ENCODE assay signal across 6 cellular contexts in the genomic region with DNA sequence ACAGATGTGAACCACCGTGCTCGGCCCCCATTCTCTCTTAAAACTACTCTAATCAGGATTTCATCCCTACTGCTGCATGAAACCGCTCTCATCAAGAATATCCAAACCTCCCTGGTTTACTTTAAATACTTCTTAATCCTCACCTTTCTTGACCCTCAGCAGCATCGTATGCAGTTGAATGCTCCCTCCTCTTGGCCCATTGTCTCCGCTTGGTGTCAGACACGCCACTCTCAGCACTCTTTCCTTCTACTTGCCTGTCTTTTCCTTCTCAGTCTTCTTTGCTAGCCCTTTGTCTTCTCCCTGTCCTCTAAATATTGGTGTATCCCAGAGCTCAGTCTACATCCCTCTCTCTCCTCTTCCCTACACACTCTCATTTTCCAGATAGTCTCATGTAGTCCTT.
"Had no signal": no experiment of that assay in that cellular context is flagged by ENCODE, and none has a peak within 500 bp of the region (broad histone marks: within the 10 kb centered on the region; RNA-seq: fewer than 3 reads in every experiment).

No MANE protein-coding gene starts in this region.

- DNase-seq: GM23248, H7, HCEC 1CT, IMR-90, KG1 had no signal

- H3K9ac ChIP-seq: GM23248 had no signal

- H3K4me3 ChIP-seq: GM23248, K562 had no signal

- ATAC-seq: K562 had no signal

- H2AFZ ChIP-seq: GM23248 had no signal

- H3K27ac ChIP-seq: GM23248 had no signal
